ENCODE assay signal across 8 cellular contexts in genomic region chr20:21125849-21126840, GRCh38. TPM values are rescaled to one million over a fixed set of nuclear protein-coding genes. Genes with fewer than 3 reads are reported as not detected.
DNase-seq lines count a peak whose midpoint lies in the region; ATAC-seq and TF ChIP-seq lines count a peak whose summit lies in the region.

A gene with protein sequence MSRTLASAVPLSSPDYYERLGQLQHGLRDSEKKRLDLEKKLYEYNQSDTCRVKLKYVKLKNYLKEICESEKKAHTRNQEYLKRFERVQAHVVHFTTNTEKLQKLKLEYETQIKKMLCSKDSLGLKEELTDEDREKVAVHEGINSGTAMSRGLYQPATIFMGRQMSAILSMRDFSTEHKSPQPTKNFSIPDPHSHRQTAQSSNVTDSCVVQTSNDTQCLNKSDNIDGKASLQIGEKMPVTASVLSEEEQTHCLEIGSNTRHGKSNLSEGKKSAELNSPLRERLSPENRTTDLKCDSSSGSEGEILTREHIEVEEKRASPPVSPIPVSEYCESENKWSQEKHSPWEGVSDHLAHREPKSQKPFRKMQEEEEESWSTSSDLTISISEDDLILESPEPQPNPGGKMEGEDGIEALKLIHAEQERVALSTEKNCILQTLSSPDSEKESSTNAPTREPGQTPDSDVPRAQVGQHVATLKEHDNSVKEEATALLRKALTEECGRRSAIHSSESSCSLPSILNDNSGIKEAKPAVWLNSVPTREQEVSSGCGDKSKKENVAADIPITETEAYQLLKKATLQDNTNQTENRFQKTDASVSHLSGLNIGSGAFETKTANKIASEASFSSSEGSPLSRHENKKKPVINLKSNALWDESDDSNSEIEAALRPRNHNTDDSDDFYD (plus strand): TSS chr20:21126082. CDS start chr20:21126116, 34 bp downstream.

- POLR2A ChIA-PET in WTC11 (lab: Charles Lee) = interaction anchor here (0.6 to 1.7 kb wide), 8 partner anchors 9 to 216 kb away, joined by 3 to 9 read pairs (median 4); partner anchors contain the start of gene XRN2

- H3K9me3 Mint-ChIP-seq in WTC11 = no peaks in the 10 kb centered on the region

- TF ChIP-seq CTCF in WTC11 (IDR thresholded peaks at IDR 0.05) = no peak

- peak within 1 kb of the TSS; percentile 95 for H3K4me3 Mint-ChIP-seq in WTC11

- peak; percentile 98 for DNase-seq in AG08396 (ENCODE audit: low spot score)
- peak; percentile 90 for DNase-seq in NCI-H2227 treated with DMSO at 0.1 percent for 48 hours (lab: John Stamatoyannopoulos, UW)
- peak; percentile 98 for DNase-seq in WTC11 (ENCODE audit: low spot score)
- DNase-seq in caudate nucleus (lab: John Stamatoyannopoulos, UW) = peak in 60 of 61 donors; percentile 36 to 98 (median 94)
- peak; percentile 99 for DNase-seq in islet precursor cell
- peak; percentile 96 to 97 (median 97) for DNase-seq in stimulated activated CD4-positive, alpha-beta T cell treated with anti-CD3 and anti-CD28 coated beads, Interleukin-12 subunit alpha, Interleukin-12 subunit beta, amount 100 ng/mL, for 48 hours (ENCODE audit: low read depth in 2 of 3, low spot score in 1 of 3)

- peak within 1 kb of the TSS; percentile 99 for H3K27ac Mint-ChIP-seq in WTC11

- peaks cover 2% of the 10 kb centered on the region for H3K27me3 Mint-ChIP-seq in WTC11 (ENCODE audit: low read depth)

- ATAC-seq in GM18909 (IDR thresholded peaks at IDR 0.05; ENCODE audit: poor library complexity, unreplicated experiment) = peak; percentile 96
- ATAC-seq in HG03175 (IDR thresholded peaks at IDR 0.05; ENCODE audit: unreplicated experiment) = peak; percentile 99
- peak; percentile 94 for ATAC-seq in WTC11

- CTCF ChIA-PET in WTC11 (lab: Charles Lee) = interaction anchor here (0.6 to 2.6 kb wide), 14 partner anchors 8 to 403 kb away, joined by 3 to 22 read pairs (median 4); no protein-coding TSS in a partner anchor

- H3K36me3 Mint-ChIP-seq in WTC11 = no peaks in the 10 kb centered on the region

- H3K4me1 Mint-ChIP-seq in WTC11 = peaks cover 46% of the 10 kb centered on the region

- peak within 1 kb of the TSS; percentile 69 for H3K27ac ChIP-seq in caudate nucleus (ENCODE audit: low read depth, low read length)

TF ChIP-seq in WTC11, 78 proteins besides CTCF, POLR2A, EP300 and RAD21 (continues in another document):
- TF ChIP-seq, protein P1, sequence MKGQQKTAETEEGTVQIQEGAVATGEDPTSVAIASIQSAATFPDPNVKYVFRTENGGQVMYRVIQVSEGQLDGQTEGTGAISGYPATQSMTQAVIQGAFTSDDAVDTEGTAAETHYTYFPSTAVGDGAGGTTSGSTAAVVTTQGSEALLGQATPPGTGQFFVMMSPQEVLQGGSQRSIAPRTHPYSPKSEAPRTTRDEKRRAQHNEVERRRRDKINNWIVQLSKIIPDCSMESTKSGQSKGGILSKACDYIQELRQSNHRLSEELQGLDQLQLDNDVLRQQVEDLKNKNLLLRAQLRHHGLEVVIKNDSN (CRISPR knock-in tag; IDR thresholded peaks at IDR 0.05) = no peak
- no peak for TF ChIP-seq PREB (CRISPR knock-in tag; IDR thresholded peaks at IDR 0.05; ENCODE audit: borderline replicate concordance)
- no peak for TF ChIP-seq TEAD4 (CRISPR knock-in tag; IDR thresholded peaks at IDR 0.05)
- no peak for TF ChIP-seq ATF3 (CRISPR knock-in tag; conservative IDR thresholded peaks at IDR 0.05)
- TF ChIP-seq, protein P2, sequence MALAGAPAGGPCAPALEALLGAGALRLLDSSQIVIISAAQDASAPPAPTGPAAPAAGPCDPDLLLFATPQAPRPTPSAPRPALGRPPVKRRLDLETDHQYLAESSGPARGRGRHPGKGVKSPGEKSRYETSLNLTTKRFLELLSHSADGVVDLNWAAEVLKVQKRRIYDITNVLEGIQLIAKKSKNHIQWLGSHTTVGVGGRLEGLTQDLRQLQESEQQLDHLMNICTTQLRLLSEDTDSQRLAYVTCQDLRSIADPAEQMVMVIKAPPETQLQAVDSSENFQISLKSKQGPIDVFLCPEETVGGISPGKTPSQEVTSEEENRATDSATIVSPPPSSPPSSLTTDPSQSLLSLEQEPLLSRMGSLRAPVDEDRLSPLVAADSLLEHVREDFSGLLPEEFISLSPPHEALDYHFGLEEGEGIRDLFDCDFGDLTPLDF (CRISPR knock-in tag; IDR thresholded peaks at IDR 0.05) = no peak
- TF ChIP-seq, protein P3, sequence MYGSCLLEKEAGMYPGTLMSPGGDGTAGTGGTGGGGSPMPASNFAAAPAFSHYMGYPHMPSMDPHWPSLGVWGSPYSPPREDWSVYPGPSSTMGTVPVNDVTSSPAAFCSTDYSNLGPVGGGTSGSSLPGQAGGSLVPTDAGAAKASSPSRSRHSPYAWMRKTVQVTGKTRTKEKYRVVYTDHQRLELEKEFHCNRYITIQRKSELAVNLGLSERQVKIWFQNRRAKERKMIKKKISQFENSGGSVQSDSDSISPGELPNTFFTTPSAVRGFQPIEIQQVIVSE (CRISPR knock-in tag; IDR thresholded peaks at IDR 0.05; ENCODE audit: borderline replicate concordance) = no peak
- TF ChIP-seq JUN (CRISPR knock-in tag; IDR thresholded peaks at IDR 0.05) = no peak
- TF ChIP-seq, protein P4, sequence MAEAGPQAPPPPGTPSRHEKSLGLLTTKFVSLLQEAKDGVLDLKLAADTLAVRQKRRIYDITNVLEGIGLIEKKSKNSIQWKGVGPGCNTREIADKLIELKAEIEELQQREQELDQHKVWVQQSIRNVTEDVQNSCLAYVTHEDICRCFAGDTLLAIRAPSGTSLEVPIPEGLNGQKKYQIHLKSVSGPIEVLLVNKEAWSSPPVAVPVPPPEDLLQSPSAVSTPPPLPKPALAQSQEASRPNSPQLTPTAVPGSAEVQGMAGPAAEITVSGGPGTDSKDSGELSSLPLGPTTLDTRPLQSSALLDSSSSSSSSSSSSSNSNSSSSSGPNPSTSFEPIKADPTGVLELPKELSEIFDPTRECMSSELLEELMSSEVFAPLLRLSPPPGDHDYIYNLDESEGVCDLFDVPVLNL (CRISPR knock-in tag; IDR thresholded peaks at IDR 0.05; ENCODE audit: borderline replicate concordance, low read depth) = no peak
- no peak for TF ChIP-seq SMAD4 (CRISPR knock-in tag; IDR thresholded peaks at IDR 0.05)
- no peak for TF ChIP-seq ZNF317 (CRISPR knock-in tag; IDR thresholded peaks at IDR 0.05; ENCODE audit: borderline replicate concordance, low read depth)
- TF ChIP-seq, protein P5, sequence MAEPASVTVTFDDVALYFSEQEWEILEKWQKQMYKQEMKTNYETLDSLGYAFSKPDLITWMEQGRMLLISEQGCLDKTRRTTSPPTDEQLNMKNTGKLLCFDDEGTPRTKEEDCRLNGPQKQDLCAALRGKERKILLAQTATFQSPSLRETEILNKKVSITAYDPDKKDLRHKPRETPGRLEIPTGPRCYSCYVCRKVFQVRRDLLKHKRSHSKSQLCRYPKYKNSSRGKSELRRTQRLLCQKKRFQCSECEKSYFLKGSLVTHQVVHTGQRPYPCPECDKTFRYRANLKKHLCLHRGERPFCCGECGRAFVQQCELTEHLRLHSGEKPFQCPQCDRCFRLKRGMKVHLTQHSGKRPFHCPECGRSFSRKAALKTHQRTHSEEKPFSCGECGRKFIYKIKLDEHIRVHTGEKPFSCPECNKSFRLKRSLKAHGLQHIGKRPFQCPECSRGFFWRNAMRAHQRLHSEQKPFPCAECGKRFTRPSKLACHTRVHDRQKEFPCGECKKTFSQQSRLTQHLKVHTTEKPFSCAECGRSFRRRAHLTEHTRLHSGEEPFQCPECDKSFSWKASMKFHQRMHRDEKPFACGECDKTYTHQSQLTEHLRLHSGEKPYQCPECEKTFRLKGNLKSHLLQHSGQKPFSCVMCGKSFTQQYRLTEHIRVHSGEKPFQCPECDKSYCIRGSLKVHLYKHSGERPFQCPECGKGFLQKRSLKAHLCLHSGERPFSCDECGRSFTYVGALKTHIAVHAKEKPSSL (CRISPR knock-in tag; conservative IDR thresholded peaks at IDR 0.05) = no peak
- TF ChIP-seq ATF2 (CRISPR knock-in tag; IDR thresholded peaks at IDR 0.05; ENCODE audit: borderline replicate concordance, low read depth) = no peak

RNA-seq across cellular contexts. Expression of the gene that starts here (rescaled TPM):
- total RNA-seq in WTC11 (2021) = 39.6 to 43.6 TPM (median 41.8 TPM) in 3 replicates

Comparison
In these comparisons a context has a peak if more than half of its experiments do, and no peak if none do; other contexts are left out.
1. Peak in every context shown above with its lines: DNase-seq, ATAC-seq and H3K27ac ChIP-seq.